Comparison of ENCODE assay signal across 20 cellular contexts in the genomic region with DNA sequence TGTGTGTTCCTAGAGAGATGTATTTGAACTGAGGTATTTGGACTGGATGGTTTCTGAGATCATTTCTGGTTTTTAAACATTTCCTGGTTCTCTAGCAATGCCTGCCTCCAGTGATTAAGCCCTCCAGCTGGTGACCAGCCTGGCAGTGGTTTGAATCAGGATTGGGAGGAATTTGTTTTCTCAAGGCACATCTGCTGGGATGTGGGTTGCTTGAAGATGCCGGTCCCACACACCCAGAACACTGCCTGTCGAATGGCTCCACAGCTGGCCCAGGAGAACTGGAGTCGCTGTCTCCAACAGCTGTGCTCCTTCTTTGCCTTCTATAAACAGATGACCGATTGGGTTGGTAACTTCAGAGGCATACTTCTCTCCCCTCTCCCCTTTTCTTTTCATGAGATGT.
DNase-seq lines count a peak whose midpoint lies in the region; TF ChIP-seq lines count a peak whose summit lies in the region.
"Had no signal": no experiment of that assay in that cellular context is flagged by ENCODE, and none has a peak within 500 bp of the region (broad histone marks: within the 10 kb centered on the region; RNA-seq: fewer than 3 reads in every experiment).

No MANE protein-coding gene starts in this region.

- no peak overlapping the region for H2BK15ac ChIP-seq in mesenchymal stem cell (ENCODE audit: low read depth, poor library complexity, severe bottlenecking)

- no peak overlapping the region for H2BK120ac ChIP-seq in mesenchymal stem cell (ENCODE audit: low read depth, low read length)

- H3K27me3 ChIP-seq in mesenchymal stem cell (ENCODE audit: control insufficient read depth in 1 of 2, insufficient read depth in 1 of 2, low read length in 2 of 2) = no peaks in the 10 kb centered on the region
- H3K27me3 ChIP-seq: vagina had no signal

- no peak overlapping the region for H4K91ac ChIP-seq in mesenchymal stem cell (ENCODE audit: low read length)

- H3K4me1 ChIP-seq in mesenchymal stem cell (ENCODE audit: control insufficient read depth, insufficient read depth, low read depth, low read length) = peaks cover 1% of the 10 kb centered on the region
- H3K4me1 ChIP-seq: Caco-2, prostate gland, vagina had no signal

- peak overlapping the region; percentile 10 for H3K9ac ChIP-seq in mesenchymal stem cell (ENCODE audit: low read length)

- peaks cover 26% of the 10 kb centered on the region for H3K4me1 Mint-ChIP-seq in HFFc6 (ENCODE audit: low read depth)
- H3K4me1 Mint-ChIP-seq in chondrocyte (ENCODE audit: low read depth) = peaks cover 15% of the 10 kb centered on the region
- H3K4me1 Mint-ChIP-seq: activated CD4-positive, alpha-beta T cell treated with anti-CD3 and anti-CD28 coated beads, Interleukin-2, amount 10 ng/mL, durations not matched to agents 24 days and 14 days; activated naive CD8-positive, alpha-beta T cell treated with anti-CD3 and anti-CD28 coated beads for 36 hours; naive B cell had no signal

- peak overlapping the region; percentile 69 for H2AFZ ChIP-seq in mesenchymal stem cell (ENCODE audit: low read depth, low read length)

- H3K4me2 ChIP-seq in mesenchymal stem cell (ENCODE audit: low read length, poor library complexity, severe bottlenecking) = no peak overlapping the region

- H3K27ac Mint-ChIP-seq in HFFc6 = no peak overlapping the region
- H3K27ac Mint-ChIP-seq in chondrocyte (ENCODE audit: unreplicated experiment) = peak overlapping the region; percentile 17
- H3K27ac Mint-ChIP-seq: activated CD4-positive, alpha-beta T cell treated with anti-CD3 and anti-CD28 coated beads, Interleukin-2, amount 10 ng/mL, durations not matched to agents 24 days and 14 days; activated naive CD8-positive, alpha-beta T cell treated with anti-CD3 and anti-CD28 coated beads for 36 hours; activated T-cell treated with anti-CD3 and anti-CD28 coated beads, Interleukin-2, amount 50 U/mL, for 24 hours; naive B cell had no signal

- no peak overlapping the region for H3K18ac ChIP-seq in mesenchymal stem cell (ENCODE audit: low read depth in 1 of 2, low read length in 2 of 2)

- no peaks in the 10 kb centered on the region for H3K9me3 ChIP-seq in mesenchymal stem cell (ENCODE audit: control insufficient read depth, low read length)
- H3K9me3 ChIP-seq: Caco-2, prostate gland, vagina had no signal

- no peak overlapping the region for H3K4me3 Mint-ChIP-seq in HFFc6
- no peak overlapping the region for H3K4me3 Mint-ChIP-seq in chondrocyte (ENCODE audit: unreplicated experiment)
- H3K4me3 Mint-ChIP-seq: activated CD4-positive, alpha-beta T cell treated with anti-CD3 and anti-CD28 coated beads, Interleukin-2, amount 10 ng/mL, durations not matched to agents 24 days and 14 days; activated naive CD8-positive, alpha-beta T cell treated with anti-CD3 and anti-CD28 coated beads for 36 hours; activated T-cell treated with anti-CD3 and anti-CD28 coated beads, Interleukin-2, amount 50 U/mL, for 24 hours; naive B cell had no signal

- H2BK12ac ChIP-seq in mesenchymal stem cell (ENCODE audit: low read length in 2 of 2) = peak overlapping the region in 1 of 2 experiments; percentile 71

- H3K36me3 Mint-ChIP-seq in HFFc6 (ENCODE audit: low read depth) (no peaks in the 10 kb centered on the region), chondrocyte (ENCODE audit: low read depth) (no peaks in the 10 kb centered on the region)
- H3K36me3 Mint-ChIP-seq: activated naive CD8-positive, alpha-beta T cell treated with anti-CD3 and anti-CD28 coated beads for 36 hours; naive B cell had no signal

- intact Hi-C loops in head of caudate nucleus (cut with DNase I) = no loop called here

- H3K27me3 Mint-ChIP-seq in HFFc6 (ENCODE audit: insufficient read depth) (peaks cover 8% of the 10 kb centered on the region), chondrocyte (ENCODE audit: low read depth) (no peaks in the 10 kb centered on the region)
- H3K27me3 Mint-ChIP-seq: activated CD4-positive, alpha-beta T cell treated with anti-CD3 and anti-CD28 coated beads, Interleukin-2, amount 10 ng/mL, durations not matched to agents 24 days and 14 days; activated naive CD8-positive, alpha-beta T cell treated with anti-CD3 and anti-CD28 coated beads for 36 hours; activated T-cell treated with anti-CD3 and anti-CD28 coated beads, Interleukin-2, amount 50 U/mL, for 24 hours had no signal

- TF ChIP-seq CTCF in AG09309 (IDR thresholded peaks at IDR 0.05; ENCODE audit: control insufficient read depth, insufficient read depth, low read depth, low read length, missing control alignments) = no peak
- TF ChIP-seq CTCF in HFFc6 (IDR thresholded peaks at IDR 0.05) = no peak
- TF ChIP-seq CTCF in chondrocyte (IDR thresholded peaks at IDR 0.05) = no peak

- H3K4me3 ChIP-seq in AG09309 (ENCODE audit: control insufficient read depth, low read depth, low read length) = no peak overlapping the region
- H3K4me3 ChIP-seq in mesenchymal stem cell (ENCODE audit: insufficient read depth in 1 of 2, low read depth in 1 of 2, low read length in 2 of 2) = no peak overlapping the region
- H3K4me3 ChIP-seq: prostate gland, vagina had no signal

- peak overlapping the region in 1 of 2 experiments; percentile 81 for H3K14ac ChIP-seq in mesenchymal stem cell (ENCODE audit: low read length in 2 of 2)

- H3K36me3 ChIP-seq in mesenchymal stem cell (ENCODE audit: control insufficient read depth in 1 of 2, insufficient read depth in 2 of 2, low read depth in 1 of 2, low read length in 2 of 2) = no peaks in the 10 kb centered on the region
- H3K36me3 ChIP-seq: prostate gland, vagina had no signal

- H3K9me3 Mint-ChIP-seq in HFFc6 (no peaks in the 10 kb centered on the region), chondrocyte (ENCODE audit: low read depth) (no peaks in the 10 kb centered on the region)
- H3K9me3 Mint-ChIP-seq: activated CD4-positive, alpha-beta T cell treated with anti-CD3 and anti-CD28 coated beads, Interleukin-2, amount 10 ng/mL, durations not matched to agents 24 days and 14 days; activated T-cell treated with anti-CD3 and anti-CD28 coated beads, Interleukin-2, amount 50 U/mL, for 24 hours had no signal

- peak; percentile 61 for DNase-seq in AG09309 (ENCODE audit: low read depth)
- peak; percentile 18 for DNase-seq in HFFc6
- DNase-seq in chondrocyte (ENCODE audit: low spot score) = no peak
- DNase-seq in mesenchymal stem cell = peak; percentile 87
- DNase-seq in NCI-H1436 (lab: John Stamatoyannopoulos, UW) = no peak
- no peak for DNase-seq in head of caudate nucleus
- DNase-seq in HUDEP-2 (lab: John Stamatoyannopoulos, UW; ENCODE audit: unreplicated experiment in 76 of 76) = no peak
- DNase-seq in NCI-H128 (lab: John Stamatoyannopoulos, UW; ENCODE audit: unreplicated experiment) = no peak
- DNase-seq: activated CD4-positive, alpha-beta T cell treated with anti-CD3 and anti-CD28 coated beads, Interleukin-2, amount 10 ng/mL, durations not matched to agents 24 days and 14 days; activated naive CD8-positive, alpha-beta T cell treated with anti-CD3 and anti-CD28 coated beads for 36 hours; activated T-cell treated with anti-CD3 and anti-CD28 coated beads, Interleukin-2, amount 50 U/mL, for 24 hours; AML-193; Caco-2; hippocampal formation; Karpas-422; naive B cell; NCI-H446 treated with DMSO at 0.1 percent for 48 hours; SHP77 treated with DMSO at 0.1 percent for 48 hours had no signal

- WGBS in mesenchymal stem cell = 25% methylated on average over 4 of the region's 4 CpGs

- H2BK5ac ChIP-seq in mesenchymal stem cell (ENCODE audit: low read depth, low read length, poor library complexity, severe bottlenecking) = no peak overlapping the region

- H4K8ac ChIP-seq in mesenchymal stem cell (ENCODE audit: low read length) = no peak overlapping the region

- no peaks in the 10 kb centered on the region for H3K79me1 ChIP-seq in mesenchymal stem cell (replicated peaks; ENCODE audit: low read length, poor library complexity, severe bottlenecking)

- H2AK5ac ChIP-seq in mesenchymal stem cell (ENCODE audit: low read length, severe bottlenecking) = no peak overlapping the region

- peak overlapping the region; percentile 41 for H3K27ac ChIP-seq in mesenchymal stem cell (ENCODE audit: low read length, poor library complexity, severe bottlenecking)
- H3K27ac ChIP-seq: prostate gland, vagina had no signal

- H3K4ac ChIP-seq in mesenchymal stem cell (ENCODE audit: low read depth in 1 of 2, low read length in 2 of 2) = no peak overlapping the region

- no peak overlapping the region for H3K23ac ChIP-seq in mesenchymal stem cell (ENCODE audit: low read length in 2 of 2)

Comparison
In these comparisons a context has a peak if more than half of its experiments do, and no peak if none do; other contexts are left out.
1. DNase-seq: peak in AG09309 (single experiment), HFFc6 (single experiment) and mesenchymal stem cell (single experiment); none in chondrocyte (single experiment), NCI-H1436 (single experiment), head of caudate nucleus (0 of 42), HUDEP-2 (0 of 76) and NCI-H128 (single experiment).